Comparison of ENCODE assay signal across 16 cellular contexts in the genomic region with DNA sequence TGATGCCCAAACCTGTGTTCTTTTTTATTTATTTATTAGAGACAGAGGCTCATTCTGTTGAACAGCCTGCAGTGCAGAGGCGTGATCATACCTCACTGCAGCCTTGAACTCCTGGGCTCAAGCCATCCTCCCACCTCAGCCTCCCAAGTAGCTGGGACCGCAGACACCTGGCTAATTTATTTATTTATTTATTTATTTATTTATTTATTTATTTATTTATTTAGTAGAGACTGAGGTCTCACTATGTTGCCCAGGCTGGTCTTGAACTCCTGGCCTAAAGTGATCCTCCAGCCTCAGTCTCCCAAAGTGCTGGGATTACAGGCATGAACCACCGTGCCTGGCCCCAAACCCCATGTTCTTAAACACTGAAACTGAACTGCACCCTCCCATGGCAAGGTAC. TPM values are rescaled to one million over a fixed set of nuclear protein-coding genes. Genes with fewer than 3 reads are reported as not detected.
"Had no signal": no experiment of that assay in that cellular context is flagged by ENCODE, and none has a peak within 500 bp of the region (broad histone marks: within the 10 kb centered on the region; RNA-seq: fewer than 3 reads in every experiment).

No MANE protein-coding gene starts in this region.

RNA-seq across cellular contexts. Expression of a gene that starts 5.7 kb away (rescaled TPM):
- total RNA-seq: stomach, subcutaneous adipose tissue, suprapubic skin, temporal lobe, thoracic aorta, thyroid gland, tibial nerve, transverse colon, upper lobe of left lung, upper lobe of right lung, urinary bladder had no signal
- polyA plus RNA-seq: stomach had no signal

RNA-seq across cellular contexts. Expression of a gene that starts 29.6 kb away (rescaled TPM):
- total RNA-seq: stomach, subcutaneous adipose tissue, suprapubic skin, temporal lobe, testis, thoracic aorta, thyroid gland, transverse colon, upper lobe of left lung, upper lobe of right lung, ureter, urinary bladder, uterus, vagina had no signal
- polyA plus RNA-seq: stomach, thymus, urinary bladder had no signal
